In the genomic region with DNA sequence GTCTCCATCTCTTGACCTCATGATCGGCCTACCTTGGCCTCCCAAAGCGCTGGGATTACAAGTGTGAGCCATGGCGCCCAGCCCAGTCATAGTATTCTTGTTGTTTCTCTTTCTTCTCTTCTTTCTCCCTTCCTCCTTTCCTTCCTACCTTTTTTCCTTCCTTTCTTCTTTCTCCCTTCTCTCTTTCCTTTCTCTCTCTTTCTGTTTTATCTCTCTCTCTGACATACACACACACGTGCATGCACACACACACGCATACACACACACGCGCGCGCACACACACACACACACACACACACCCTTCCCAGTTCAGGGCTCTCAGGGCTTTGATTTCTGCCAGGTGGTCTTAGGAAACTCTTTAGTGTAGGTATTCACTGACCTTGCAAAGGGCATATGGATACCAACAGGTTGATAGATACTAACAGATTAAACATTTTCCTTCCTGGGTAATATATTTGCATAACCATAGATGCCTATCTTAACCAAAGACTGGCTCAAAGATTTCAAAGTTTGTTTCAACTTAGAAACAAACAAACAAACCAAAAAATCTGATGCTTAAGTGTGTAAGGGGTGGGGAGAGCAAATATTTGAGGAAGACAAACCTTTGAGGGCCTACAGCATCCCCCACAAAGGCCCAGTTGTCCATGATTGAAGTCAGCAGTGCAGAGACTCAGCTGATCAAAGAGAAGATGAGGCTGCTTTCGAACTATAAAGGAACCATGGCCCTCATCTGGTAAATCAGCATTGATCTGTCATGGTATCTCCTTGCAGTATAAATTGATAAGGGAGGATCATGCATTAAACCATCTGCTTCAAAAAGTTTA, we compare ENCODE assay signal across 1 cellular context.
TF ChIP-seq lines count a peak whose summit lies in the region.

No MANE protein-coding gene starts in this region.

TF ChIP-seq in HepG2, 621 proteins besides CTCF, POLR2A, EP300 and RAD21 (continued from another document and continues in another):
- TF ChIP-seq, protein P1, sequence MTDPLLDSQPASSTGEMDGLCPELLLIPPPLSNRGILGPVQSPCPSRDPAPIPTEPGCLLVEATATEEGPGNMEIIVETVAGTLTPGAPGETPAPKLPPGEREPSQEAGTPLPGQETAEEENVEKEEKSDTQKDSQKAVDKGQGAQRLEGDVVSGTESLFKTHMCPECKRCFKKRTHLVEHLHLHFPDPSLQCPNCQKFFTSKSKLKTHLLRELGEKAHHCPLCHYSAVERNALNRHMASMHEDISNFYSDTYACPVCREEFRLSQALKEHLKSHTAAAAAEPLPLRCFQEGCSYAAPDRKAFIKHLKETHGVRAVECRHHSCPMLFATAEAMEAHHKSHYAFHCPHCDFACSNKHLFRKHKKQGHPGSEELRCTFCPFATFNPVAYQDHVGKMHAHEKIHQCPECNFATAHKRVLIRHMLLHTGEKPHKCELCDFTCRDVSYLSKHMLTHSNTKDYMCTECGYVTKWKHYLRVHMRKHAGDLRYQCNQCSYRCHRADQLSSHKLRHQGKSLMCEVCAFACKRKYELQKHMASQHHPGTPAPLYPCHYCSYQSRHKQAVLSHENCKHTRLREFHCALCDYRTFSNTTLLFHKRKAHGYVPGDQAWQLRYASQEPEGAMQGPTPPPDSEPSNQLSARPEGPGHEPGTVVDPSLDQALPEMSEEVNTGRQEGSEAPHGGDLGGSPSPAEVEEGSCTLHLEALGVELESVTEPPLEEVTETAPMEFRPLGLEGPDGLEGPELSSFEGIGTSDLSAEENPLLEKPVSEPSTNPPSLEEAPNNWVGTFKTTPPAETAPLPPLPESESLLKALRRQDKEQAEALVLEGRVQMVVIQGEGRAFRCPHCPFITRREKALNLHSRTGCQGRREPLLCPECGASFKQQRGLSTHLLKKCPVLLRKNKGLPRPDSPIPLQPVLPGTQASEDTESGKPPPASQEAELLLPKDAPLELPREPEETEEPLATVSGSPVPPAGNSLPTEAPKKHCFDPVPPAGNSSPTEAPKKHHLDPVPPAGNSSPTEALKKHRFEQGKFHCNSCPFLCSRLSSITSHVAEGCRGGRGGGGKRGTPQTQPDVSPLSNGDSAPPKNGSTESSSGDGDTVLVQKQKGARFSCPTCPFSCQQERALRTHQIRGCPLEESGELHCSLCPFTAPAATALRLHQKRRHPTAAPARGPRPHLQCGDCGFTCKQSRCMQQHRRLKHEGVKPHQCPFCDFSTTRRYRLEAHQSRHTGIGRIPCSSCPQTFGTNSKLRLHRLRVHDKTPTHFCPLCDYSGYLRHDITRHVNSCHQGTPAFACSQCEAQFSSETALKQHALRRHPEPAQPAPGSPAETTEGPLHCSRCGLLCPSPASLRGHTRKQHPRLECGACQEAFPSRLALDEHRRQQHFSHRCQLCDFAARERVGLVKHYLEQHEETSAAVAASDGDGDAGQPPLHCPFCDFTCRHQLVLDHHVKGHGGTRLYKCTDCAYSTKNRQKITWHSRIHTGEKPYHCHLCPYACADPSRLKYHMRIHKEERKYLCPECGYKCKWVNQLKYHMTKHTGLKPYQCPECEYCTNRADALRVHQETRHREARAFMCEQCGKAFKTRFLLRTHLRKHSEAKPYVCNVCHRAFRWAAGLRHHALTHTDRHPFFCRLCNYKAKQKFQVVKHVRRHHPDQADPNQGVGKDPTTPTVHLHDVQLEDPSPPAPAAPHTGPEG (CRISPR knock-in tag; IDR thresholded peaks at IDR 0.05), result no peak
- TF ChIP-seq TGIF2 (CRISPR knock-in tag; IDR thresholded peaks at IDR 0.05), result no peak
- no peak for TF ChIP-seq ZBTB20 (CRISPR knock-in tag; IDR thresholded peaks at IDR 0.05; ENCODE audit: borderline replicate concordance, low read depth)
- peak; percentile 78 for TF ChIP-seq ONECUT2 (CRISPR knock-in tag; IDR thresholded peaks at IDR 0.05)
- no peak for TF ChIP-seq DR1 (CRISPR knock-in tag; IDR thresholded peaks at IDR 0.05)
- TF ChIP-seq MTF2 (CRISPR knock-in tag; IDR thresholded peaks at IDR 0.05; ENCODE audit: borderline replicate concordance), result no peak
- no peak for TF ChIP-seq EED (CRISPR knock-in tag; IDR thresholded peaks at IDR 0.05)
- TF ChIP-seq REXO4 (CRISPR knock-in tag; IDR thresholded peaks at IDR 0.05; ENCODE audit: borderline replicate concordance), result no peak
- peak; percentile 80 for TF ChIP-seq ARID3A (IDR thresholded peaks at IDR 0.05; ENCODE audit: low read depth, low read length)
- TF ChIP-seq MTF1 (CRISPR knock-in tag; IDR thresholded peaks at IDR 0.05), result no peak
- TF ChIP-seq ZNF329 (CRISPR knock-in tag; IDR thresholded peaks at IDR 0.05; ENCODE audit: low read depth), result no peak
- TF ChIP-seq, protein P2, sequence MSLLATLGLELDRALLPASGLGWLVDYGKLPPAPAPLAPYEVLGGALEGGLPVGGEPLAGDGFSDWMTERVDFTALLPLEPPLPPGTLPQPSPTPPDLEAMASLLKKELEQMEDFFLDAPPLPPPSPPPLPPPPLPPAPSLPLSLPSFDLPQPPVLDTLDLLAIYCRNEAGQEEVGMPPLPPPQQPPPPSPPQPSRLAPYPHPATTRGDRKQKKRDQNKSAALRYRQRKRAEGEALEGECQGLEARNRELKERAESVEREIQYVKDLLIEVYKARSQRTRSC (CRISPR knock-in tag; IDR thresholded peaks at IDR 0.05; ENCODE audit: low read depth), result no peak
- peak; percentile 59; the same call in 1 of the 2 replicates for TF ChIP-seq IRF2 (CRISPR knock-in tag; IDR thresholded peaks at IDR 0.05)
- peak; percentile 58 for TF ChIP-seq BHLHE40 (IDR thresholded peaks at IDR 0.05; ENCODE audit: low read length)
- TF ChIP-seq KLF13 (CRISPR knock-in tag; IDR thresholded peaks at IDR 0.05), result no peak
- TF ChIP-seq PAF1 (CRISPR knock-in tag; IDR thresholded peaks at IDR 0.05), result no peak
- TF ChIP-seq HHEX (CRISPR knock-in tag; IDR thresholded peaks at IDR 0.05), result 0 out of 2 replicates have a peak, but pooled peaks have one; percentile 40
- TF ChIP-seq ZNF317 (CRISPR knock-in tag; IDR thresholded peaks at IDR 0.05), result peak; percentile 83
- no peak for TF ChIP-seq ZNF552 (CRISPR knock-in tag; IDR thresholded peaks at IDR 0.05; ENCODE audit: borderline replicate concordance)
- no peak for TF ChIP-seq ZNF296 (CRISPR knock-in tag; conservative IDR thresholded peaks at IDR 0.05)
- TF ChIP-seq ZBTB42 (CRISPR knock-in tag; IDR thresholded peaks at IDR 0.05), result no peak
- no peak for TF ChIP-seq SATB2 (CRISPR knock-in tag; IDR thresholded peaks at IDR 0.05)
- TF ChIP-seq, protein P3, sequence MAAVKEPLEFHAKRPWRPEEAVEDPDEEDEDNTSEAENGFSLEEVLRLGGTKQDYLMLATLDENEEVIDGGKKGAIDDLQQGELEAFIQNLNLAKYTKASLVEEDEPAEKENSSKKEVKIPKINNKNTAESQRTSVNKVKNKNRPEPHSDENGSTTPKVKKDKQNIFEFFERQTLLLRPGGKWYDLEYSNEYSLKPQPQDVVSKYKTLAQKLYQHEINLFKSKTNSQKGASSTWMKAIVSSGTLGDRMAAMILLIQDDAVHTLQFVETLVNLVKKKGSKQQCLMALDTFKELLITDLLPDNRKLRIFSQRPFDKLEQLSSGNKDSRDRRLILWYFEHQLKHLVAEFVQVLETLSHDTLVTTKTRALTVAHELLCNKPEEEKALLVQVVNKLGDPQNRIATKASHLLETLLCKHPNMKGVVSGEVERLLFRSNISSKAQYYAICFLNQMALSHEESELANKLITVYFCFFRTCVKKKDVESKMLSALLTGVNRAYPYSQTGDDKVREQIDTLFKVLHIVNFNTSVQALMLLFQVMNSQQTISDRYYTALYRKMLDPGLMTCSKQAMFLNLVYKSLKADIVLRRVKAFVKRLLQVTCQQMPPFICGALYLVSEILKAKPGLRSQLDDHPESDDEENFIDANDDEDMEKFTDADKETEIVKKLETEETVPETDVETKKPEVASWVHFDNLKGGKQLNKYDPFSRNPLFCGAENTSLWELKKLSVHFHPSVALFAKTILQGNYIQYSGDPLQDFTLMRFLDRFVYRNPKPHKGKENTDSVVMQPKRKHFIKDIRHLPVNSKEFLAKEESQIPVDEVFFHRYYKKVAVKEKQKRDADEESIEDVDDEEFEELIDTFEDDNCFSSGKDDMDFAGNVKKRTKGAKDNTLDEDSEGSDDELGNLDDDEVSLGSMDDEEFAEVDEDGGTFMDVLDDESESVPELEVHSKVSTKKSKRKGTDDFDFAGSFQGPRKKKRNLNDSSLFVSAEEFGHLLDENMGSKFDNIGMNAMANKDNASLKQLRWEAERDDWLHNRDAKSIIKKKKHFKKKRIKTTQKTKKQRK (IDR thresholded peaks at IDR 0.05; ENCODE audit: low read length), result no peak
- no peak for TF ChIP-seq ZZZ3 (CRISPR knock-in tag; IDR thresholded peaks at IDR 0.05; ENCODE audit: borderline replicate concordance)
- TF ChIP-seq HDAC1 (CRISPR knock-in tag; IDR thresholded peaks at IDR 0.05), result peak; percentile 79
- TF ChIP-seq CAMTA2 (CRISPR knock-in tag; IDR thresholded peaks at IDR 0.05; ENCODE audit: borderline replicate concordance), result no peak
- TF ChIP-seq TOPORS (CRISPR knock-in tag; IDR thresholded peaks at IDR 0.05), result no peak
- no peak for TF ChIP-seq HNRNPH1 (optimal IDR thresholded peaks at IDR 0.05; ENCODE audit: low read depth, low read length)
- no peak for TF ChIP-seq ZNF766 (CRISPR knock-in tag; IDR thresholded peaks at IDR 0.05; ENCODE audit: borderline replicate concordance)
- no peak for TF ChIP-seq ZUFSP (CRISPR knock-in tag; IDR thresholded peaks at IDR 0.05; ENCODE audit: borderline replicate concordance)
- no peak for TF ChIP-seq ADNP (CRISPR knock-in tag; IDR thresholded peaks at IDR 0.05)
- TF ChIP-seq ZNF678 (CRISPR knock-in tag; IDR thresholded peaks at IDR 0.05), result no peak
- TF ChIP-seq ARID4A (CRISPR knock-in tag; IDR thresholded peaks at IDR 0.05; ENCODE audit: borderline replicate concordance), result peak; percentile 20; the same call in 1 of the 2 replicates
- no peak for TF ChIP-seq ZNF251 (CRISPR knock-in tag; IDR thresholded peaks at IDR 0.05)
- peak; percentile 86 for TF ChIP-seq SOX5 (CRISPR knock-in tag; IDR thresholded peaks at IDR 0.05; ENCODE audit: borderline replicate concordance)
- TF ChIP-seq ZNF737 (CRISPR knock-in tag; IDR thresholded peaks at IDR 0.05; ENCODE audit: borderline replicate concordance), result no peak
- TF ChIP-seq ZSCAN9 (CRISPR knock-in tag; IDR thresholded peaks at IDR 0.05; ENCODE audit: borderline replicate concordance), result peak; percentile 66; the same call in 1 of the 2 replicates
- no peak for TF ChIP-seq KLF12 (CRISPR knock-in tag; IDR thresholded peaks at IDR 0.05; ENCODE audit: borderline replicate concordance)
